18 cellular contexts compared by ENCODE assay signal in genomic region chr7:95863-96260, GRCh38.
DNase-seq lines count a peak whose midpoint lies in the region; ATAC-seq and TF ChIP-seq lines count a peak whose summit lies in the region.
"Had no signal": no experiment of that assay in that cellular context is flagged by ENCODE, and none has a peak within 500 bp of the region (broad histone marks: within the 10 kb centered on the region; RNA-seq: fewer than 3 reads in every experiment).

No MANE protein-coding gene starts in this region.

- H3K4me1 Mint-ChIP-seq in H9 (peaks cover 85 to 91% of the 10 kb centered on the region in 2 experiments), WTC11 (peaks cover 89% of the 10 kb centered on the region)

- no peak overlapping the region for H3T11ph ChIP-seq in H9 (ENCODE audit: low read length)

- H3K4me1 ChIP-seq in ACC112 (ENCODE audit: control insufficient read depth, insufficient read depth, low read length, unreplicated experiment) (peaks cover 36% of the 10 kb centered on the region), H9 (ENCODE audit: insufficient read depth, low read length) (peaks cover 14% of the 10 kb centered on the region; the same call in 1 of the 2 replicates)
- H3K4me1 ChIP-seq: A549 had no signal

- H3K27ac ChIP-seq in ACC112 (ENCODE audit: low read depth, low read length): 0 out of 2 replicates have a peak overlapping the region, but pooled peaks have one; percentile 20
- peak overlapping the region; percentile 79 for H3K27ac ChIP-seq in H9 (ENCODE audit: insufficient read length, low read depth, low read length)
- H3K27ac ChIP-seq: A549, RWPE1, SJSA1 had no signal

- no CpG with 5 or more reads among the region's 8 CpGs for WGBS in H9 (ENCODE audit: extremely low coverage, insufficient read length, low lambda C conversion rate)

- no peak overlapping the region for H2BK15ac ChIP-seq in H9 (ENCODE audit: low read depth, low read length)

- H3K9me3 Mint-ChIP-seq in H9: peaks cover 9 to 16% of the 10 kb centered on the region in 2 experiments
- peaks cover 18% of the 10 kb centered on the region for H3K9me3 Mint-ChIP-seq in WTC11

- peak overlapping the region; percentile 41 for H3K4me2 ChIP-seq in H9 (ENCODE audit: insufficient read depth, insufficient read length, low read length)
- H3K4me2 ChIP-seq: A549 had no signal

- no peaks in the 10 kb centered on the region for H3K9me3 ChIP-seq in H9 (ENCODE audit: control insufficient read depth, low read depth, low read length)

- no peak overlapping the region for H3K4me3 ChIP-seq in ACC112 (ENCODE audit: low read depth, low read length)
- H3K4me3 ChIP-seq: A549, SJSA1 had no signal

- H3K56ac ChIP-seq in H9 (ENCODE audit: insufficient read length, low read depth, low read length): no peak overlapping the region

- no peak overlapping the region for H4K5ac ChIP-seq in H9 (ENCODE audit: insufficient read length, low read depth, low read length)

- no peak overlapping the region for H2BK5ac ChIP-seq in H9 (ENCODE audit: insufficient read length, low read length)

- H3K27ac Mint-ChIP-seq in H9 (peak overlapping the region; percentile 22 to 98 (median 71); a peak in 6 of 7 replicates), WTC11 (peak overlapping the region; percentile 79)

- H2AK5ac ChIP-seq in H9 (ENCODE audit: insufficient read length, low read length): no peak overlapping the region

- CTCF ChIA-PET in WTC11 (lab: Charles Lee): interaction anchor here (1.1 to 2.4 kb wide), 5 partner anchors 8 to 92 kb away, joined by 4 to 14 read pairs (median 8); no protein-coding TSS in a partner anchor

- TF ChIP-seq CTCF in H9 (conservative IDR thresholded peaks at IDR 0.05) (no peak), WTC11 (IDR thresholded peaks at IDR 0.05) (no peak)

- H3K4me3 Mint-ChIP-seq in H9: peak overlapping the region; percentile 9 to 37
- peak overlapping the region; percentile 41 for H3K4me3 Mint-ChIP-seq in WTC11

- no peak overlapping the region for H4K91ac ChIP-seq in H9 (ENCODE audit: insufficient read length, low read depth, low read length)

- H3K27me3 ChIP-seq in ACC112 (ENCODE audit: insufficient read depth, low read length): no peaks in the 10 kb centered on the region
- H3K27me3 ChIP-seq in H9 (ENCODE audit: insufficient read depth, low read length): no peaks in the 10 kb centered on the region
- H3K27me3 ChIP-seq: SJSA1 had no signal

- H4K20me1 ChIP-seq in H9 (ENCODE audit: control insufficient read depth, insufficient read depth, insufficient read length): no peaks in the 10 kb centered on the region

- peak overlapping the region; percentile 15 for H3K9ac ChIP-seq in H9 (ENCODE audit: extremely low read depth, insufficient read length, low read length)

- DNase-seq in H9 (no peak), WTC11 (ENCODE audit: low spot score) (no peak), islet precursor cell (peak; percentile 54), NK-92 (lab: John Stamatoyannopoulos, UW; ENCODE audit: unreplicated experiment) (no peak)
- DNase-seq: C1 segment of cervical spinal cord, DMS 273 treated with DMSO at 0.1 percent for 48 hours, KG1, NCI-H1436, NCI-H2029, NCI-H2171 treated with DMSO at 0.1 percent for 48 hours, NCI-H446 treated with DMSO at 0.1 percent for 48 hours, OCI-M1 had no signal

- H4K8ac ChIP-seq in H9 (replicated peaks; ENCODE audit: insufficient read length, low read depth, low read length): no peak overlapping the region

- H3K36me3 Mint-ChIP-seq in H9 (ENCODE audit: insufficient read depth in 1 of 3, low read depth in 3 of 3): peaks cover 4 to 17% (median 11%) of the 10 kb centered on the region in 3 experiments
- H3K36me3 Mint-ChIP-seq in WTC11: peaks cover 29% of the 10 kb centered on the region

- no peak overlapping the region; the same call in 1 of the 2 replicates for H3K4ac ChIP-seq in H9 (ENCODE audit: low read depth, low read length)

- no peaks in the 10 kb centered on the region for H3K27me3 Mint-ChIP-seq in H9 (ENCODE audit: low read depth)
- H3K27me3 Mint-ChIP-seq in WTC11 (ENCODE audit: low read depth): no peaks in the 10 kb centered on the region; the same call in none of the 2 replicates

- peak overlapping the region; percentile 65 for H3K18ac ChIP-seq in H9 (ENCODE audit: insufficient read length, low read depth, low read length)

- H3K79me2 ChIP-seq in ACC112 (ENCODE audit: control insufficient read depth, insufficient read depth, low read length, unreplicated experiment) (no peaks in the 10 kb centered on the region), H9 (ENCODE audit: insufficient read depth, low read length) (peaks cover 4% of the 10 kb centered on the region; the same call in 1 of the 2 replicates)

- H3K23ac ChIP-seq in H9 (ENCODE audit: insufficient read length, low read depth, low read length): no peak overlapping the region

- no peaks in the 10 kb centered on the region for H3K36me3 ChIP-seq in ACC112 (ENCODE audit: insufficient read depth, low read length)
- H3K36me3 ChIP-seq: SJSA1 had no signal

- H2AFZ ChIP-seq in ACC112 (ENCODE audit: low read length, unreplicated experiment): no peak overlapping the region
- no peak overlapping the region for H2AFZ ChIP-seq in H9 (ENCODE audit: low read length)

- H3K14ac ChIP-seq in H9 (ENCODE audit: insufficient read depth, low read length): no peak overlapping the region

- no peak overlapping the region for H2BK20ac ChIP-seq in H9 (ENCODE audit: low read depth, low read length, poor library complexity, severe bottlenecking)

- POLR2A ChIA-PET in WTC11 (lab: Charles Lee): no interaction called here

- H3K79me1 ChIP-seq in H9 (ENCODE audit: insufficient read depth, low read depth, low read length, poor library complexity, severe bottlenecking): no peaks in the 10 kb centered on the region

- no peak overlapping the region for H2BK120ac ChIP-seq in H9 (ENCODE audit: low read depth, low read length, poor library complexity, severe bottlenecking)

- ATAC-seq in WTC11 (no peak), GM19452 (IDR thresholded peaks at IDR 0.05; ENCODE audit: unreplicated experiment) (no peak), HG02571 (IDR thresholded peaks at IDR 0.05; ENCODE audit: unreplicated experiment) (no peak)
- ATAC-seq: A549 had no signal

- H2BK12ac ChIP-seq in H9 (ENCODE audit: insufficient read length, low read depth, low read length): peak overlapping the region; percentile 40

- H3K23me2 ChIP-seq in H9 (ENCODE audit: insufficient read length, low read depth, low read length, poor library complexity, severe bottlenecking): peaks cover 5% of the 10 kb centered on the region

TF ChIP-seq in WTC11, 78 proteins besides CTCF, POLR2A, EP300 and RAD21 (continues in another document):
- TF ChIP-seq NR1H2 (CRISPR knock-in tag; IDR thresholded peaks at IDR 0.05) (no peak), CREB1 (CRISPR knock-in tag; IDR thresholded peaks at IDR 0.05) (no peak), HMGA2 (CRISPR knock-in tag; IDR thresholded peaks at IDR 0.05) (no peak), NR3C1 (CRISPR knock-in tag; conservative IDR thresholded peaks at IDR 0.05; ENCODE audit: low read depth) (no peak), JAZF1 (CRISPR knock-in tag; IDR thresholded peaks at IDR 0.05) (no peak), ZNF121 (CRISPR knock-in tag; IDR thresholded peaks at IDR 0.05) (no peak), NFE2L1 (CRISPR knock-in tag; IDR thresholded peaks at IDR 0.05) (no peak), ZNF281 (CRISPR knock-in tag; IDR thresholded peaks at IDR 0.05) (no peak), ZBTB43 (CRISPR knock-in tag; IDR thresholded peaks at IDR 0.05) (no peak), ZNF416 (CRISPR knock-in tag; IDR thresholded peaks at IDR 0.05) (no peak), SOX15 (CRISPR knock-in tag; IDR thresholded peaks at IDR 0.05) (no peak)
